In genomic region chr16:88713568-88714419, GRCh38 we compare ENCODE assay signal across 1 cellular context.
TF ChIP-seq lines count a peak whose summit lies in the region.

No MANE protein-coding gene starts in this region.

TF ChIP-seq in HEK293, 187 proteins besides CTCF, POLR2A, EP300 and RAD21 (continued from another document):
- TF ChIP-seq ZNF311 (tag by site-specific recombination; IDR thresholded peaks at IDR 0.05; ENCODE audit: borderline replicate concordance) (no peak), EGR2 (tag by site-specific recombination; IDR thresholded peaks at IDR 0.05; ENCODE audit: low read depth) (peak; percentile 85), ZFP69B (tag by site-specific recombination; IDR thresholded peaks at IDR 0.05) (no peak), KLF17 (tag by site-specific recombination; IDR thresholded peaks at IDR 0.05) (0 out of 2 replicates have a peak, but pooled peaks have one; percentile 54), SP2 (tag by site-specific recombination; IDR thresholded peaks at IDR 0.05) (no peak), ZNF335 (tag by site-specific recombination; conservative IDR thresholded peaks at IDR 0.05) (no peak), ZFHX2 (tag by site-specific recombination; conservative IDR thresholded peaks at IDR 0.05) (peak; percentile 88)
